ENCODE assay signal across 8 cellular contexts in the genomic region with DNA sequence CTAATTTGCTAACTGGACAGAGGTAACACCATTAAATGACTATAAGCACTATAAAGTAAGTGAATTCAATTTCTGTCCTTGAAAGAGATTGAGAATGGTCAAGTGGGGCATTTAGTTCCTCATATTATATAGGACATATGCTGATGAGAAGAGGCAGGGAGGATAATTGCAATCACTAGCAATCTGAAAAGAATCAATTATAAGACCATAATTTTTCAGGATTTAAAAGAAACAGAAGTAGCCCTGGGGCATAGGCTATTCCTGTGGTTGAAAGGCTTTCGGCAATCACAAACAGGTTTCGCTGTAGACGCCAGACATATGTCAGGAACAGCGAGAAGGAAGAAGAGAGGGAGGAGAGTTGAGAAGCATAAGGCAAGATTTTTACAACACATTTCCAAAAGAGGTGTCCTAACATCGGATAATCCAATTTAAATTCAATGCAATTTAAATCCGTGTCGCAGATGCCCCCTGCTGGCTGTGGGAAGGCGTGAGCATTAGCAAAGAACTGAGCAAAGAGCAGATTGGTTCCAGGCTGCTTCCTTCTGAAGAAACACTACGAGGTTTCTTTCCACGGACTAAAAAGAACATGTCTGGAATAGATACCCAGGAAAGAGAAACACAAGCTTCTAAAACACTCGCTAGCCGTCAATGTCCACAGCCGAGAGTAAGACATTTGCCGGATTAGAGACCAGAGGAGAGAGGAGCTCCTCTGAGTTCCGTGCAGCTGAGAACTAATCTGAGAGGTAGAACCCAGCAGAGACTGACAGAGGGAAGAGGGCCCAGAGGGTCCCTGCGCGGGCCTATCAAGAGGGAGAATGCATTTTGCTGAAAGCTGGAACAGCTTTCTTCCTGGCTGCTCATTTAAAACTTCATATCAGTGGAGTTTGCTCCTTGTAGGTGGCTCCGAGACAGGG. TPM values are rescaled to one million over a fixed set of nuclear protein-coding genes. Genes with fewer than 3 reads are reported as not detected.
DNase-seq lines count a peak whose midpoint lies in the region; ATAC-seq, FAIRE-seq and TF ChIP-seq lines count a peak whose summit lies in the region.

No MANE protein-coding gene starts in this region.

- peaks cover 30% of the 10 kb centered on the region for H3K4me1 Mint-ChIP-seq in brain

- TF ChIP-seq CTCF in GM13976 (IDR thresholded peaks at IDR 0.05; ENCODE audit: borderline replicate concordance, control extremely low read depth, extremely low read depth, insufficient read depth, missing control alignments) (peak; percentile 79), brain (conservative IDR thresholded peaks at IDR 0.05) (peak; percentile 90 to 92)

- H3K4me3 Mint-ChIP-seq in brain = no peak overlapping the region

- H3K9me3 Mint-ChIP-seq in brain = peaks cover 0 to 2% (median 0%) of the 10 kb centered on the region in 5 experiments

- ATAC-seq in GM18520 (IDR thresholded peaks at IDR 0.05; ENCODE audit: unreplicated experiment) = no peak

- peak overlapping the region in 2 of 5 experiments; percentile 13 to 30 for H3K27ac Mint-ChIP-seq in brain

- in situ Hi-C loops in GM13976 (cut with MboI; ENCODE audit: low sequenced_read_pairs, unreplicated experiment) = loop anchor here (25.0 kb wide), 1 partner anchor 287 kb away; no protein-coding TSS in a partner anchor

- H3K27me3 Mint-ChIP-seq in brain = peaks cover 7% of the 10 kb centered on the region

- peak; percentile 11 for DNase-seq in 8988T
- DNase-seq in GM13976 (ENCODE audit: low spot score) = peak; percentile 48
- peak; percentile 34 for DNase-seq in NCI-H1105 (lab: John Stamatoyannopoulos, UW)
- peak; percentile 59 for DNase-seq in SKM-1 treated with dmso at 0.1 percent for 144 hours (lab: John Stamatoyannopoulos, UW; ENCODE audit: unreplicated experiment)
- DNase-seq in stimulated activated CD4-positive, alpha-beta T cell treated with anti-CD3 and anti-CD28 coated beads, Interleukin-1b, Interleukin-23, amount 100 ng/mL, for 48 hours = peak; percentile 47

- no peaks in the 10 kb centered on the region for H3K36me3 Mint-ChIP-seq in brain

- peak; percentile 97 for FAIRE-seq in islet of Langerhans (lab: Jason Lieb, UNC)

RNA-seq across cellular contexts. Expression of gene RGS5, which starts 27.9 kb away (rescaled TPM):
- polyA plus RNA-seq in brain (ENCODE audit: insufficient read depth, low read depth, low replicate concordance) = 69.7 TPM
